Comparison of ENCODE assay signal across 1 cellular context in the genomic region with DNA sequence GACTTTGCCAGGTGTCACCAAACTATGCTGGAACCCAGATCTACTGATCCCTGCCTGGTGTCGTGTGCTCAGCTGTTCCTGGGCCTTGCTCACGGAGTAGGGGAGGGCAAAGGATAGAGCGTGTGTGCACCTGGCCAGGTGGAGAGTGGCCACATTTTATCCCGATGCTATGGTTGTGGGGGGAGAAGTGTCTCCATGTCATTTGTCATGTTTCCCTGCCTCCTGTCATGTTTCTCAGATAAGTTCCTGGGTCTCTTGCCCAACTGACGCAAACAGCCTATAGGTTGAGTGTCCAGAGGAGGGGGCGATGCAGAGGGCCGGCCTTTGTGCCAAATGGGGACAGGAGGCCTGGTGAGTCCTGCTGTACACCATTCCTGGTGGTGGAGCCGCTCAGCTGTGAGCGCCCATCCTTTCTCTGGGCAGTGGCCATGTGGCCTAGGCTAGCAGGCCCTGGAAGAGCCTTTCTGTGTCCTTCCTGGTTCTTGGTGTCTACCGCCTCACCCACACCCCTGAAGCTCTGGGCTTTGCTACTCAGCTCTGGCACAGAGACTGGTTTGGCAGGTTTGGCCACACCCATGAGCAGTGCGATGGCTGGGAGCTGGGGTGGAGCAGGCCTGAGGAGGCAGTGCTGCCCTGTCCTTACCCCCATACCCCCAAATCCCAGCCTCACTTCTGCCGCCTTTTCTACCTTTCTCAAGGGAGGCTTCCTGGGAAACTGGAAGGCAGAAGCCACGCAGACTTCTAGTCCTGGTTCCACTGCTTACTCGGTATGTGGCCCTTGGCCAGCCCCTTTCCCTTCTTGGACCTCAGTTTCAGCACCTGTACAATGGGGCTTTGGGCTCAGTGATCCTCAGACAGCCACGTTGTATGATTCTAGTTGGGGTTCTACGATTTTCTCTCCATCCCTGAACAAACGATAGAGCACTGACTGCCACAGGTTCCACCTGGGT.
TF ChIP-seq lines count a peak whose summit lies in the region.

No MANE protein-coding gene starts in this region.

TF ChIP-seq in GM23338, 12 proteins besides CTCF, POLR2A, EP300 and RAD21:
- TF ChIP-seq, protein P1, sequence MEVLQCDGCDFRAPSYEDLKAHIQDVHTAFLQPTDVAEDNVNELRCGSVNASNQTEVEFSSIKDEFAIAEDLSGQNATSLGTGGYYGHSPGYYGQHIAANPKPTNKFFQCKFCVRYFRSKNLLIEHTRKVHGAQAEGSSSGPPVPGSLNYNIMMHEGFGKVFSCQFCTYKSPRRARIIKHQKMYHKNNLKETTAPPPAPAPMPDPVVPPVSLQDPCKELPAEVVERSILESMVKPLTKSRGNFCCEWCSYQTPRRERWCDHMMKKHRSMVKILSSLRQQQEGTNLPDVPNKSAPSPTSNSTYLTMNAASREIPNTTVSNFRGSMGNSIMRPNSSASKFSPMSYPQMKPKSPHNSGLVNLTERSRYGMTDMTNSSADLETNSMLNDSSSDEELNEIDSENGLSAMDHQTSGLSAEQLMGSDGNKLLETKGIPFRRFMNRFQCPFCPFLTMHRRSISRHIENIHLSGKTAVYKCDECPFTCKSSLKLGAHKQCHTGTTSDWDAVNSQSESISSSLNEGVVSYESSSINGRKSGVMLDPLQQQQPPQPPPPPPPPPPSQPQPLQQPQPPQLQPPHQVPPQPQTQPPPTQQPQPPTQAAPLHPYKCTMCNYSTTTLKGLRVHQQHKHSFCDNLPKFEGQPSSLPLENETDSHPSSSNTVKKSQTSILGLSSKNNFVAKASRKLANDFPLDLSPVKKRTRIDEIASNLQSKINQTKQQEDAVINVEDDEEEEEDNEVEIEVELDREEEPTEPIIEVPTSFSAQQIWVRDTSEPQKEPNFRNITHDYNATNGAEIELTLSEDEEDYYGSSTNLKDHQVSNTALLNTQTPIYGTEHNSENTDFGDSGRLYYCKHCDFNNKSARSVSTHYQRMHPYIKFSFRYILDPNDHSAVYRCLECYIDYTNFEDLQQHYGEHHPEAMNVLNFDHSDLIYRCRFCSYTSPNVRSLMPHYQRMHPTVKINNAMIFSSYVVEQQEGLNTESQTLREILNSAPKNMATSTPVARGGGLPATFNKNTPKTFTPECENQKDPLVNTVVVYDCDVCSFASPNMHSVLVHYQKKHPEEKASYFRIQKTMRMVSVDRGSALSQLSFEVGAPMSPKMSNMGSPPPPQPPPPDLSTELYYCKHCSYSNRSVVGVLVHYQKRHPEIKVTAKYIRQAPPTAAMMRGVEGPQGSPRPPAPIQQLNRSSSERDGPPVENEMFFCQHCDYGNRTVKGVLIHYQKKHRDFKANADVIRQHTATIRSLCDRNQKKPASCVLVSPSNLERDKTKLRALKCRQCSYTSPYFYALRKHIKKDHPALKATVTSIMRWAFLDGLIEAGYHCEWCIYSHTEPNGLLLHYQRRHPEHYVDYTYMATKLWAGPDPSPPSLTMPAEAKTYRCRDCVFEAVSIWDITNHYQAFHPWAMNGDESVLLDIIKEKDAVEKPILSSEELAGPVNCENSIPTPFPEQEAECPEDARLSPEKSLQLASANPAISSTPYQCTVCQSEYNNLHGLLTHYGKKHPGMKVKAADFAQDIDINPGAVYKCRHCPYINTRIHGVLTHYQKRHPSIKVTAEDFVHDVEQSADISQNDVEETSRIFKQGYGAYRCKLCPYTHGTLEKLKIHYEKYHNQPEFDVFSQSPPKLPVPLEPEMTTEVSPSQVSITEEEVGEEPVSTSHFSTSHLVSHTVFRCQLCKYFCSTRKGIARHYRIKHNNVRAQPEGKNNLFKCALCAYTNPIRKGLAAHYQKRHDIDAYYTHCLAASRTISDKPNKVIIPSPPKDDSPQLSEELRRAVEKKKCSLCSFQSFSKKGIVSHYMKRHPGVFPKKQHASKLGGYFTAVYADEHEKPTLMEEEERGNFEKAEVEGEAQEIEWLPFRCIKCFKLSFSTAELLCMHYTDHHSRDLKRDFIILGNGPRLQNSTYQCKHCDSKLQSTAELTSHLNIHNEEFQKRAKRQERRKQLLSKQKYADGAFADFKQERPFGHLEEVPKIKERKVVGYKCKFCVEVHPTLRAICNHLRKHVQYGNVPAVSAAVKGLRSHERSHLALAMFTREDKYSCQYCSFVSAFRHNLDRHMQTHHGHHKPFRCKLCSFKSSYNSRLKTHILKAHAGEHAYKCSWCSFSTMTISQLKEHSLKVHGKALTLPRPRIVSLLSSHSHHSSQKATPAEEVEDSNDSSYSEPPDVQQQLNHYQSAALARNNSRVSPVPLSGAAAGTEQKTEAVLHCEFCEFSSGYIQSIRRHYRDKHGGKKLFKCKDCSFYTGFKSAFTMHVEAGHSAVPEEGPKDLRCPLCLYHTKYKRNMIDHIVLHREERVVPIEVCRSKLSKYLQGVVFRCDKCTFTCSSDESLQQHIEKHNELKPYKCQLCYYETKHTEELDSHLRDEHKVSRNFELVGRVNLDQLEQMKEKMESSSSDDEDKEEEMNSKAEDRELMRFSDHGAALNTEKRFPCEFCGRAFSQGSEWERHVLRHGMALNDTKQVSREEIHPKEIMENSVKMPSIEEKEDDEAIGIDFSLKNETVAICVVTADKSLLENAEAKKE (CRISPR knock-in tag; IDR thresholded peaks at IDR 0.05) = no peak
- TF ChIP-seq ZNF114 (CRISPR knock-in tag; IDR thresholded peaks at IDR 0.05) = no peak
- no peak for TF ChIP-seq POLR2AphosphoS5 (IDR thresholded peaks at IDR 0.05; ENCODE audit: low read depth)
